Comparison of ENCODE assay signal across 8 cellular contexts in the genomic region with DNA sequence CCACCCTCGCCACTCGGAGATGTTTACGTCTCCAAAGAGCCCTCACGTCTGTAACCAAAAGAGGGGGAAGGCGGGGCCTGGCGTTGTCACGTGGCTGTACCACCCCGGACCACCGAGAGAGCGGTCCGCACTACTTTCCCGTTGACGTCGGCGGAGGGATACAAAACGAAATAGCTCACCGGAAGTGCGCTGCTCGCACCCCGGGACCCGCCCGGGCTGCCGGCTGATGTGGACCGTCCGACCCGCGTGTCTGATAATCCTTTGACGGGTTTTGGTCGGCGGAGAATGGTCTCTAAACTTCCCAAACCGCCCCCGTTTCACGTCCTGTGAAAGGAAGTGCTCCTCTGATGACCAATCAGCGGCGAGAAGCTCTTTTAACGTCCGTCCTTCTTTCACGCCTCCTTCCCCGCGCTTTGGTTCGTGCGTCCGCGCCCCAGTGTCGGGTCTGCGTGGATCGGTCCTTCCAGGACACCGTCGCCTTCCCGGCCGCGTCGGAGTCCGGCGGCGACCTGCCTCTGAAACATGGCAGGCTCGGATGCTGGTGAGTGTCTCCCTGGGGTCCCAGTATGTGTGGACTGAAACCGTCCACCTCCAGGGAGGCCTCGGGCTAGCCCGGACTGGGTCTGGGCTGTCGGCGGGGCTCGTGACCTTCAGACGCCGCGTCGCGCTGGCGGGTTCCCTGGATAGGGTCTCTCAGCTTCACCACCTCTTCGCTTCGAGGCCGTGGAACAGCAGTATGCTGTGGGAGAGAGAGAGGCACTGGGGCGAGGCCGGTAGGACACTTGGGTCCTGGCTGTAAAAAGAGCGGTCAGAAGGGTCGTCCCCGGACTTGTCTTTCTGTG. TPM values are rescaled to one million over a fixed set of nuclear protein-coding genes. Genes with fewer than 3 reads are reported as not detected.
DNase-seq lines count a peak whose midpoint lies in the region; ATAC-seq, FAIRE-seq and TF ChIP-seq lines count a peak whose summit lies in the region.

A gene with protein sequence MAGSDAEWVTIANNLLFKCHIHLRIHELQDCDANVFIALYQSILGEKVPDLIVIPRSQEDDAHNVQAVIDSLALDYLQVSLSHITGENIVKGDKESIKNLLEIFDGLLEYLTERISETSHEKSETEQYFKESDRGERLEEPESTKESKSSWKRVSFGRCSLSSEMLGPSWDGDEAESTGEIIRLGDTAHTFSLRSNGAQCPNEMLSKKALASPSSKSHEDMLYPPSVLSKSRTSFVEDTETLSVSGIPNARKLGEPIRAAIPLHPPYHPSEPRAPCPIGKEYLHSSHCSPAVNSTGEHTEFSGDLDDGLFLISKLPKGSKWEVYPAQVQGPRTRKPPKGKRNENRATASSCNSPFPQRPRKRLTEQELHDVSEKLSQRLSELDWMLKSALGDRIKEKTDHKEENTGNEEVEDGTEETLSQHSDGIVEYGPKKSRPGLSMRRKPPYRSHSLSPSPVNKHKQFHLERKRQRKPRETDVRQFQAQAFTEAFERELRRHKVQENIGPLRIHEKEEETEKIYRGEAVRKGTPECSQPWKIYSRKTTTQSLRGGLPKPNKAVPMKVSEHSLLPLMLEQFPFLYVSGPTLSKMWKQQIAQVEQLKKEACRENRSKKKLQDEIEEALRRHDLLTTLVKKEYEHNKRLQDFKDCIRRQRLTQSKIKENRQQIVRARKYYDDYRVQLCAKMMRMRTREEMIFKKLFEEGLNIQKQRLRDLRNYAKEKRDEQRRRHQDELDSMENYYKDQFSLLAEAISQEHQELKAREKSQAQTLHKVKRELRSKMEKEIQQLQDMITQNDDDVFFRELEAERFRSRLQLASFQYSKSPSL (plus strand): TSS at position 402 of the 842 bp plus-strand sequence. CDS start 121 bp downstream, at position 523.

- peak; percentile 64 for TF ChIP-seq POLR2A in GM18951 (IDR thresholded peaks at IDR 0.05; ENCODE audit: extremely low read depth, insufficient read depth, insufficient read length)

- no peaks in the 10 kb centered on the region for H3K9me3 ChIP-seq in keratinocyte (ENCODE audit: control insufficient read depth, low read depth, low read length)

- peak within 1 kb of the TSS; percentile 68 for H2AFZ ChIP-seq in keratinocyte (ENCODE audit: control insufficient read depth, low read length)

- H3K27me3 ChIP-seq in keratinocyte (ENCODE audit: control insufficient read depth, extremely low read depth, insufficient read depth, low read length) = no peaks in the 10 kb centered on the region

- peaks cover 11 to 52% of the 10 kb centered on the region in 2 experiments for H3K36me3 ChIP-seq in keratinocyte (ENCODE audit: control insufficient read depth in 2 of 2, extremely low read depth in 1 of 2, insufficient read depth in 2 of 2, low read length in 2 of 2)

- H3K4me3 ChIP-seq in keratinocyte (ENCODE audit: control insufficient read depth in 2 of 3, extremely low read depth in 1 of 3, insufficient read depth in 2 of 3, low read depth in 1 of 3, low read length in 3 of 3) = peak within 1 kb of the TSS; percentile 75 to 100 (median 95)

- peak; percentile 93 for DNase-seq in AG08396 (ENCODE audit: low spot score)
- peak; percentile 97 for DNase-seq in NCI-H345 treated with DMSO at 0.1 percent for 48 hours (lab: John Stamatoyannopoulos, UW; ENCODE audit: unreplicated experiment)
- DNase-seq in activated CD4-positive, CD25-positive, alpha-beta regulatory T cell (lab: John Stamatoyannopoulos, UW) = peak; percentile 98 to 99 (median 98)
- peak in 60 of 61 donors; percentile 86 to 100 (median 97) for DNase-seq in caudate nucleus (lab: John Stamatoyannopoulos, UW)
- DNase-seq in keratinocyte (ENCODE audit: low read depth, low spot score) = peak; percentile 65
- DNase-seq in stimulated activated CD4-positive, alpha-beta T cell treated with anti-CD3 and anti-CD28 coated beads, Interleukin-15, amount 100 ng/mL, for 24 hours = peak; percentile 97

- in situ Hi-C loops in GM18951 (cut with MboI; ENCODE audit: low sequenced_read_pairs, unreplicated experiment) = no loop called here

- ATAC-seq in HG03175 (IDR thresholded peaks at IDR 0.05; ENCODE audit: unreplicated experiment) = peak; percentile 73

- FAIRE-seq in keratinocyte (lab: Jason Lieb, UNC) = no peak

- H3K9ac ChIP-seq in keratinocyte (ENCODE audit: control insufficient read depth, extremely low read depth, insufficient read depth, low read length) = peak within 1 kb of the TSS; percentile 100

- peaks cover 31% of the 10 kb centered on the region for H4K20me1 ChIP-seq in keratinocyte (ENCODE audit: control insufficient read depth, extremely low read depth, insufficient read depth, low read length)

- peaks cover 78% of the 10 kb centered on the region for H3K79me2 ChIP-seq in keratinocyte (ENCODE audit: control insufficient read depth, insufficient read depth, low read length)

- H3K9me1 ChIP-seq in keratinocyte (ENCODE audit: control insufficient read depth, extremely low read depth, insufficient read depth, low read length) = no peaks in the 10 kb centered on the region

- H3K4me2 ChIP-seq in keratinocyte (ENCODE audit: control insufficient read depth, extremely low read depth, insufficient read depth, low read depth, low read length) = peak within 1 kb of the TSS; percentile 87

- peaks cover 38% of the 10 kb centered on the region for H3K4me1 ChIP-seq in keratinocyte (ENCODE audit: control insufficient read depth, extremely low read depth, insufficient read depth, low read length)

- no peak for TF ChIP-seq CTCF in keratinocyte (optimal IDR thresholded peaks at IDR 0.05 in 1 of 3, IDR thresholded peaks at IDR 0.05 in 1 of 3, conservative IDR thresholded peaks at IDR 0.05 in 1 of 3; ENCODE audit: extremely low read depth in 1 of 3, insufficient read depth in 2 of 3, low read length in 3 of 3)

- peak within 1 kb of the TSS; percentile 99 for H3K27ac ChIP-seq in caudate nucleus (ENCODE audit: low read depth, low read length)
- H3K27ac ChIP-seq in keratinocyte (ENCODE audit: control insufficient read depth, insufficient read depth, low read length) = peak within 1 kb of the TSS; percentile 99

- dilution Hi-C loops in keratinocyte (cut with MboI; ENCODE audit: extremely low pct_ligation_motif_present, low sequenced_read_pairs) = no loop called here

RNA-seq across cellular contexts. Expression of the gene that starts here (rescaled TPM):
- 13.1 to 31.6 TPM (median 25.2 TPM) in 3 replicates for polyA plus RNA-seq in keratinocyte
- polyA plus RNA-seq in keratinocyte (2011; ENCODE audit: low read depth) = 165 TPM
- 9.5 and 15.4 TPM in 2 replicates for polyA plus RNA-seq in keratinocyte (2011; cell fraction: cytosol; rRNA removed)
- polyA plus RNA-seq in keratinocyte (2011; cell fraction: nucleus; rRNA removed) = 52.8 and 60.9 TPM in 2 replicates
- polyA plus RNA-seq in keratinocyte (2012; ENCODE audit: low replicate concordance) = 13.1 and 31.9 TPM in 2 replicates
- polyA minus RNA-seq in keratinocyte = 5.1 to 21.5 TPM (median 7.4 TPM) in 3 replicates
- polyA minus RNA-seq in keratinocyte (2011; cell fraction: cytosol; rRNA and poly(A)+ RNA removed) = 14.8 TPM
- polyA minus RNA-seq in keratinocyte (2011; cell fraction: nucleus; rRNA and poly(A)+ RNA removed) = 17.4 and 29.4 TPM in 2 replicates

Comparison
In these comparisons a context has a peak if more than half of its experiments do, and no peak if none do; other contexts are left out.
1. Peak in every context shown above with its lines: DNase-seq, ATAC-seq, H3K4me3 ChIP-seq and H3K27ac ChIP-seq.